Comparison of ENCODE assay signal across 9 cellular contexts in genomic region chr17:81003711-81004335, GRCh38. TPM values are rescaled to one million over a fixed set of nuclear protein-coding genes. Genes with fewer than 3 reads are reported as not detected.
DNase-seq lines count a peak whose midpoint lies in the region; ATAC-seq and TF ChIP-seq lines count a peak whose summit lies in the region.
"Had no signal": no experiment of that assay in that cellular context is flagged by ENCODE, and none has a peak within 500 bp of the region (broad histone marks: within the 10 kb centered on the region; RNA-seq: fewer than 3 reads in every experiment).

No MANE protein-coding gene starts in this region.

- peaks cover 0 to 37% (median 26%) of the 10 kb centered on the region in 12 donors for H3K4me1 ChIP-seq in heart left ventricle
- peaks cover 2% of the 10 kb centered on the region for H3K4me1 ChIP-seq in urinary bladder (ENCODE audit: insufficient read depth)

- H3K36me3 ChIP-seq in heart left ventricle = peaks cover 0 to 16% (median 13%) of the 10 kb centered on the region in 9 donors
- H3K36me3 ChIP-seq in urinary bladder (ENCODE audit: insufficient read depth) = no peaks in the 10 kb centered on the region

- intact Hi-C loops in heart left ventricle (cut with DNase I) (no loop called here), cardiac septum (cut with DNase I) (no loop called here)

- H3K27ac Mint-ChIP-seq in activated naive CD8-positive, alpha-beta T cell = no peak overlapping the region
- no peak overlapping the region for H3K27ac Mint-ChIP-seq in immature natural killer cell

- H3K36me3 Mint-ChIP-seq in activated naive CD8-positive, alpha-beta T cell = no peaks in the 10 kb centered on the region
- H3K36me3 Mint-ChIP-seq in immature natural killer cell = peaks cover 0 to 2% (median 0%) of the 10 kb centered on the region in 3 donors

- H3K9me3 ChIP-seq in heart left ventricle = no peaks in the 10 kb centered on the region

- H3K27me3 Mint-ChIP-seq in activated naive CD8-positive, alpha-beta T cell = peaks cover 15% of the 10 kb centered on the region
- peaks cover 9 to 22% (median 13%) of the 10 kb centered on the region in 3 donors for H3K27me3 Mint-ChIP-seq in immature natural killer cell (ENCODE audit: low read depth in 3 of 3)

- peaks cover 10 to 32% (median 16%) of the 10 kb centered on the region in 9 donors for H3K27me3 ChIP-seq in heart left ventricle

- H3K9me3 Mint-ChIP-seq in activated naive CD8-positive, alpha-beta T cell (ENCODE audit: low read depth) = no peaks in the 10 kb centered on the region
- H3K9me3 Mint-ChIP-seq in immature natural killer cell = peaks cover 0 to 2% (median 0%) of the 10 kb centered on the region in 6 donors

- ATAC-seq in heart left ventricle = peak in 1 of 4 donors; percentile 4
- ATAC-seq in GM21447 (IDR thresholded peaks at IDR 0.05; ENCODE audit: unreplicated experiment) = no peak
- no peak for ATAC-seq in GM21367 (IDR thresholded peaks at IDR 0.05; ENCODE audit: unreplicated experiment)
- ATAC-seq in HG03457 (IDR thresholded peaks at IDR 0.05; ENCODE audit: unreplicated experiment) = no peak

- WGBS in heart left ventricle, 4 donors = 4 to 8% (median 6%) methylated on average over 25 to 56 of the region's 56 CpGs
- WGBS in urinary bladder = 4% methylated on average over 56 of the region's 56 CpGs

- H3K27ac ChIP-seq in heart left ventricle = no peak overlapping the region
- no peak overlapping the region for H3K27ac ChIP-seq in urinary bladder (ENCODE audit: low read depth)

- H3K4me3 Mint-ChIP-seq in activated naive CD8-positive, alpha-beta T cell = peak overlapping the region; percentile 73
- H3K4me3 Mint-ChIP-seq in immature natural killer cell = peak overlapping the region in 3 of 5 donors; percentile 30 to 70 (median 56)

- peaks cover 16% of the 10 kb centered on the region for H3K4me1 Mint-ChIP-seq in activated naive CD8-positive, alpha-beta T cell (ENCODE audit: low read depth)
- H3K4me1 Mint-ChIP-seq in immature natural killer cell = peaks cover 21 to 27% of the 10 kb centered on the region in 2 donors

- TF ChIP-seq CTCF in heart left ventricle (IDR thresholded peaks at IDR 0.05) = no peak

- H3K4me3 ChIP-seq in heart left ventricle (peak overlapping the region in 7 of 12 donors; percentile 13 to 37 (median 23)), urinary bladder (ENCODE audit: low read depth, low read length) (peak overlapping the region; percentile 1)

- TF ChIP-seq POLR2A in heart left ventricle (IDR thresholded peaks at IDR 0.05) = no peak

- DNase-seq in heart left ventricle (peak in 1 of 5 donors; percentile 29), cardiac septum (ENCODE audit: low spot score) (no peak), immature natural killer cell (no peak)
- DNase-seq: NCI-H1436 had no signal

RNA-seq across cellular contexts. Expression of gene CHMP6, which starts 12.2 kb away (rescaled TPM):
- total RNA-seq in heart left ventricle (10 to 100 TPM; 17.9 to 25.9 (median 19.4) TPM), cardiac septum (21.7 TPM), urinary bladder (13.1 TPM)
- polyA plus RNA-seq in heart left ventricle (10 to 100 TPM; 24.4 to 35.5 TPM), immature natural killer cell (10 to 100 TPM; 67.7 to 71.4 (median 70.2) TPM), urinary bladder (36.2 TPM)

RNA-seq across cellular contexts. Expression of gene BAIAP2, which starts 31.1 kb away (rescaled TPM):
- 10 to 100 TPM in 8 of 9 donors, 1 to 10 TPM in 1; 8.9 to 30.2 (median 18.8) TPM for total RNA-seq in heart left ventricle
- polyA plus RNA-seq in heart left ventricle = 10 to 100 TPM; 15.3 to 18.5 TPM
- 9.8 TPM for total RNA-seq in cardiac septum
- polyA plus RNA-seq in immature natural killer cell = 1 to 10 TPM; 1.1 to 5.1 (median 4.7) TPM
- total RNA-seq in urinary bladder = 11.8 TPM
- 41.5 TPM for polyA plus RNA-seq in urinary bladder
